ENCODE assay signal across 10 cellular contexts in the genomic region with DNA sequence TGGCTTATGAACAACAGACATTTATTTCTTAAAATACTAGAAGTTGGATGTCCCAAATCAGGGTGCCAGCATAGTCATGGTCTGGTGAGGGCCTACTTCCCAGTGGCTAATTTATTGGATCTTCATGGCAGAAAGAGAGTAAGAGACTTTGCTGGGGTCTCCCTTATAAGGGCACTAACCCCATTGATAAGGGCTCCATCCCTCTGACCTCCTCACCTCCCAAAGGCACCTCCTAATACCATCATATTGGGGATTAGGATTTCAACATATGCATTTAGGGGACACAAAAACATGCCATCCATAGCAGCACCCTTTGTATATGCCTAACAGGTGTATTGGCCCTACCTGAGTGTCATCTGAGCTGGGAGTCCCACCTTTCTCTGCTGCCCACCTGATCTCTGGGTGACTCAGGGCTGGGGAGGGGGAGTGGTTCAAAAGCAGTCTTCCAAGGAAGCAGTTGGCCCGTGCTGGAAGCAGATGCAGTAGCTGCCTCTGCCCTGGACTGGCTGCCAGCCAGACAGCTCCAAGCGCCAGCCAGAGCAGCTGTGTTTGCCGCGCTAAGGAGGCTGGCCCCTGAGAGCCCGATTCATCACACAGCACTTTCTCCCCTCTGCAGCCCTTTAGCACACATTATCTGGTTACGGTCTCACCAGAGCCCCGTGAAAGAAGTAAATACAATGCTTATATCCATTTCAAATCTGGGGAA.
DNase-seq lines count a peak whose midpoint lies in the region; TF ChIP-seq lines count a peak whose summit lies in the region.
"Had no signal": no experiment of that assay in that cellular context is flagged by ENCODE, and none has a peak within 500 bp of the region (broad histone marks: within the 10 kb centered on the region; RNA-seq: fewer than 3 reads in every experiment).

No MANE protein-coding gene starts in this region.

- no peaks in the 10 kb centered on the region for H3K9me3 Mint-ChIP-seq in immature natural killer cell
- no peaks in the 10 kb centered on the region for H3K9me3 Mint-ChIP-seq in Calu3 (ENCODE audit: low read depth, unreplicated experiment)

- H3K27me3 ChIP-seq in hepatocyte (no peaks in the 10 kb centered on the region), thyroid gland (no peaks in the 10 kb centered on the region), esophagus muscularis mucosa (no peaks in the 10 kb centered on the region)

- intact Hi-C loops in thyroid gland (cut with DNase I): no loop called here
- intact Hi-C loops in Calu3 (cut with micrococcal nuclease; ENCODE audit: unreplicated experiment): no loop called here
- intact Hi-C loops in esophagus muscularis mucosa (cut with DNase I): no loop called here

- WGBS in hepatocyte (ENCODE audit: low lambda C conversion rate, missing lambda C conversion rate): 62% methylated on average over 7 of the region's 7 CpGs
- WGBS in thyroid gland, 2 donors: 12 to 29% methylated on average over 7 of the region's 7 CpGs
- 57% methylated on average over 4 of the region's 7 CpGs for WGBS in esophagus muscularis mucosa

- CTCF ChIA-PET in Calu3 (lab: Charles Lee): interaction anchor here (0.6 kb wide), 1 partner anchor 24 kb away, joined by 4 read pairs; no protein-coding TSS in a partner anchor

- H3K4me2 ChIP-seq in hepatocyte: no peak overlapping the region

- no peaks in the 10 kb centered on the region for H3K9me2 ChIP-seq in hepatocyte (replicated peaks; ENCODE audit: insufficient read depth)

- H3K27ac Mint-ChIP-seq in immature natural killer cell: peak overlapping the region in 1 of 6 donors; percentile 40
- no peak overlapping the region for H3K27ac Mint-ChIP-seq in Calu3 (ENCODE audit: unreplicated experiment)
- H3K27ac Mint-ChIP-seq: activated CD8-positive, alpha-beta memory T cell treated with anti-CD3 and anti-CD28 coated beads, Interleukin-2, amount 10 ng/mL, durations not matched to agents 7 days and 5 days had no signal

- peaks cover 12% of the 10 kb centered on the region for H3K4me1 ChIP-seq in hepatocyte (ENCODE audit: insufficient read depth)
- peaks cover 4 to 26% of the 10 kb centered on the region in 2 donors for H3K4me1 ChIP-seq in thyroid gland
- H3K4me1 ChIP-seq in esophagus muscularis mucosa: peaks cover 3 to 8% (median 7%) of the 10 kb centered on the region in 4 donors

- no TSS peak for BruUV-seq in Calu3 (replicated peaks; lab: Mats Ljungman, UMichigan)

- H3K27ac ChIP-seq in hepatocyte: no peak overlapping the region
- H3K27ac ChIP-seq in thyroid gland: no peak overlapping the region
- H3K27ac ChIP-seq in esophagus muscularis mucosa (replicated peaks in 1 of 4): peak overlapping the region in 1 of 4 donors; percentile 23

- H3K27me3 Mint-ChIP-seq in immature natural killer cell (ENCODE audit: low read depth in 3 of 3) (peaks cover 9 to 16% (median 10%) of the 10 kb centered on the region in 3 donors), Calu3 (ENCODE audit: unreplicated experiment) (no peaks in the 10 kb centered on the region)
- H3K27me3 Mint-ChIP-seq: activated CD8-positive, alpha-beta memory T cell treated with anti-CD3 and anti-CD28 coated beads, Interleukin-2, amount 10 ng/mL, durations not matched to agents 7 days and 5 days had no signal

- no peaks in the 10 kb centered on the region for H3K79me2 ChIP-seq in hepatocyte

- H3K36me3 ChIP-seq in hepatocyte (replicated peaks; ENCODE audit: insufficient read depth, low read depth) (no peaks in the 10 kb centered on the region), thyroid gland (no peaks in the 10 kb centered on the region), esophagus muscularis mucosa (peaks cover 4 to 12% (median 8%) of the 10 kb centered on the region in 4 donors)

- no peaks in the 10 kb centered on the region for H4K20me1 ChIP-seq in hepatocyte (ENCODE audit: insufficient read depth, poor library complexity, severe bottlenecking)

- no peak overlapping the region for H2AFZ ChIP-seq in hepatocyte

- no peaks in the 10 kb centered on the region for H3K9me3 ChIP-seq in hepatocyte (ENCODE audit: low read depth)
- H3K9me3 ChIP-seq in thyroid gland: no peaks in the 10 kb centered on the region
- peaks cover 0 to 6% (median 0%) of the 10 kb centered on the region in 4 donors for H3K9me3 ChIP-seq in esophagus muscularis mucosa

- H3K36me3 Mint-ChIP-seq in immature natural killer cell (no peaks in the 10 kb centered on the region), Calu3 (ENCODE audit: insufficient read depth, unreplicated experiment) (no peaks in the 10 kb centered on the region)

- TF ChIP-seq EP300 in esophagus muscularis mucosa (IDR thresholded peaks at IDR 0.05): no peak

- H3K4me1 Mint-ChIP-seq in immature natural killer cell: peaks cover 30 to 39% of the 10 kb centered on the region in 2 donors
- peaks cover 10% of the 10 kb centered on the region for H3K4me1 Mint-ChIP-seq in Calu3 (ENCODE audit: low read depth, unreplicated experiment)

- H3K4me3 Mint-ChIP-seq in immature natural killer cell (no peak overlapping the region), Calu3 (ENCODE audit: low read depth, unreplicated experiment) (no peak overlapping the region)
- H3K4me3 Mint-ChIP-seq: activated CD8-positive, alpha-beta memory T cell treated with anti-CD3 and anti-CD28 coated beads, Interleukin-2, amount 10 ng/mL, durations not matched to agents 7 days and 5 days had no signal

- TF ChIP-seq CTCF in hepatocyte (IDR thresholded peaks at IDR 0.05; ENCODE audit: poor library complexity): no peak
- TF ChIP-seq CTCF in thyroid gland (IDR thresholded peaks at IDR 0.05): no peak
- TF ChIP-seq CTCF in Calu3 (IDR thresholded peaks at IDR 0.05; ENCODE audit: unreplicated experiment): no peak
- no peak for TF ChIP-seq CTCF in esophagus muscularis mucosa (IDR thresholded peaks at IDR 0.05)

- no peak for TF ChIP-seq POLR2A in thyroid gland (IDR thresholded peaks at IDR 0.05)
- no peak for TF ChIP-seq POLR2A in esophagus muscularis mucosa (IDR thresholded peaks at IDR 0.05; ENCODE audit: low read depth)

- peak; percentile 58 to 84 (median 58) for DNase-seq in NCI-H1417 (lab: John Stamatoyannopoulos, UW)
- DNase-seq in amniotic epithelial cell (ENCODE audit: low read depth): peak; percentile 55
- peak; percentile 63 for DNase-seq in hepatocyte (ENCODE audit: low spot score)
- peak; percentile 82 to 86 for DNase-seq in thyroid gland
- DNase-seq in immature natural killer cell: no peak
- no peak for DNase-seq in Calu3
- no peak for DNase-seq in esophagus muscularis mucosa (ENCODE audit: extremely low spot score)
- no peak for DNase-seq in NOMO-1 (lab: John Stamatoyannopoulos, UW; ENCODE audit: unreplicated experiment in 2 of 2)
- DNase-seq: activated CD8-positive, alpha-beta memory T cell treated with anti-CD3 and anti-CD28 coated beads, Interleukin-2, amount 10 ng/mL, durations not matched to agents 7 days and 5 days; NK-92 treated with Interleukin-12 subunit alpha and Interleukin-12 subunit beta, amount 100 ng/mL, for 24 hours had no signal

- H3K4me3 ChIP-seq in hepatocyte (no peak overlapping the region), thyroid gland (replicated peaks in 1 of 3) (no peak overlapping the region), esophagus muscularis mucosa (no peak overlapping the region)

Comparison
In these comparisons a context has a peak if more than half of its experiments do, and no peak if none do; other contexts are left out.
1. DNase-seq: peak in NCI-H1417 (3 of 3), amniotic epithelial cell (single experiment), hepatocyte (single experiment) and thyroid gland (2 of 2); none in immature natural killer cell (0 of 3), Calu3 (single experiment), esophagus muscularis mucosa (single experiment) and NOMO-1 (0 of 2).